ENCODE assay signal across 28 cellular contexts in genomic region chr12:126915309-126915708, GRCh38.
"Had no signal": no experiment of that assay in that cellular context is flagged by ENCODE, and none has a peak within 500 bp of the region (broad histone marks: within the 10 kb centered on the region; RNA-seq: fewer than 3 reads in every experiment).

No MANE protein-coding gene starts in this region.

- H3K36me3 ChIP-seq: breast epithelium, MG63, Peyer's patch, SJCRH30 had no signal

- H3K4me1 ChIP-seq: breast epithelium, Peyer's patch, SJCRH30 had no signal

- H3K4me2 ChIP-seq: SK-N-SH had no signal

- H3K9me3 Mint-ChIP-seq: activated naive CD4-positive, alpha-beta T cell treated with anti-CD3 and anti-CD28 coated beads, Interleukin-2, amount 50 U/mL, for 24 hours; T-helper 1 cell treated with Interleukin-12 subunit alpha and Interleukin-12 subunit beta and Interleukin-4 antibody, amounts not matched to agents 30 μg/mL and 1 μg/mL, for 36 hours had no signal

- H3K9me3 ChIP-seq: breast epithelium, MG63, Peyer's patch, SJCRH30, SK-N-SH had no signal

- H3K36me3 Mint-ChIP-seq: activated naive CD4-positive, alpha-beta T cell treated with anti-CD3 and anti-CD28 coated beads, Interleukin-2, amount 50 U/mL, for 24 hours had no signal

- H3K4me3 ChIP-seq: breast epithelium, coronary artery, MG63, Peyer's patch, SJCRH30 had no signal

- H3K9ac ChIP-seq: SK-N-SH had no signal

- H3K27me3 ChIP-seq: breast epithelium, MG63, Peyer's patch, SJCRH30 had no signal

- ATAC-seq: activated CD4-positive, CD25-positive, alpha-beta regulatory T cell treated with anti-CD3 and anti-CD28 coated beads, Interleukin-2, amount 50 U/mL, for 24 hours; activated CD8-positive, alpha-beta T cell treated with anti-CD3 and anti-CD28 coated beads, Interleukin-2, amount 10 ng/mL, durations not matched to agents 7 days and 5 days had no signal

- H3K4me3 Mint-ChIP-seq: activated CD8-positive, alpha-beta T cell treated with anti-CD3 and anti-CD28 coated beads, Interleukin-2, amount 10 ng/mL, durations not matched to agents 7 days and 5 days; activated naive CD4-positive, alpha-beta T cell treated with anti-CD3 and anti-CD28 coated beads, Interleukin-2, amount 50 U/mL, for 24 hours; T-helper 1 cell treated with Interleukin-12 subunit alpha and Interleukin-12 subunit beta and Interleukin-4 antibody, amounts not matched to agents 30 μg/mL and 1 μg/mL, for 36 hours had no signal

- H3K27ac ChIP-seq: breast epithelium, coronary artery, Peyer's patch, RWPE1, SJCRH30 had no signal

- DNase-seq: activated CD4-positive, alpha-beta T cell treated with anti-CD3 and anti-CD28 coated beads for 4 hours; activated CD8-positive, alpha-beta memory T cell treated with anti-CD3 and anti-CD28 coated beads, Interleukin-2, amount 50 U/mL, for 48 hours; activated CD8-positive, alpha-beta T cell treated with anti-CD3 and anti-CD28 coated beads, Interleukin-2, amount 10 ng/mL, durations not matched to agents 7 days and 5 days; activated effector memory CD4-positive, alpha-beta T cell treated with Interleukin-2 at 50 U/mL for 16 hours; activated naive CD4-positive, alpha-beta T cell; activated T-cell treated with anti-CD3 and anti-CD28 coated beads, Interleukin-2, amount 50 U/mL, for 1 hour; aorta; caudate nucleus; MG63; NCI-H1092 treated with DMSO at 0.1 percent for 48 hours; NCI-H1417 treated with DMSO at 0.1 percent for 48 hours; NCI-H1694; NCI-H2029; NCI-H2107; NCI-H2171 treated with DMSO at 0.1 percent for 48 hours; NCI-H345; NCI-H510A treated with DMSO at 0.1 percent for 48 hours; NCI-H69; Peyer's patch; Right ventricle myocardium superior; SJCRH30; SK-N-SH had no signal

- H3K27me3 Mint-ChIP-seq: activated naive CD4-positive, alpha-beta T cell treated with anti-CD3 and anti-CD28 coated beads, Interleukin-2, amount 50 U/mL, for 24 hours had no signal

- H3K27ac Mint-ChIP-seq: activated CD8-positive, alpha-beta T cell treated with anti-CD3 and anti-CD28 coated beads, Interleukin-2, amount 10 ng/mL, durations not matched to agents 7 days and 5 days; activated naive CD4-positive, alpha-beta T cell treated with anti-CD3 and anti-CD28 coated beads, Interleukin-2, amount 50 U/mL, for 24 hours; T-helper 1 cell treated with Interleukin-12 subunit alpha and Interleukin-12 subunit beta and Interleukin-4 antibody, amounts not matched to agents 30 μg/mL and 1 μg/mL, for 36 hours had no signal

- H3K4me1 Mint-ChIP-seq: activated naive CD4-positive, alpha-beta T cell treated with anti-CD3 and anti-CD28 coated beads, Interleukin-2, amount 50 U/mL, for 24 hours had no signal
